13 cellular contexts compared by ENCODE assay signal in the genomic region with DNA sequence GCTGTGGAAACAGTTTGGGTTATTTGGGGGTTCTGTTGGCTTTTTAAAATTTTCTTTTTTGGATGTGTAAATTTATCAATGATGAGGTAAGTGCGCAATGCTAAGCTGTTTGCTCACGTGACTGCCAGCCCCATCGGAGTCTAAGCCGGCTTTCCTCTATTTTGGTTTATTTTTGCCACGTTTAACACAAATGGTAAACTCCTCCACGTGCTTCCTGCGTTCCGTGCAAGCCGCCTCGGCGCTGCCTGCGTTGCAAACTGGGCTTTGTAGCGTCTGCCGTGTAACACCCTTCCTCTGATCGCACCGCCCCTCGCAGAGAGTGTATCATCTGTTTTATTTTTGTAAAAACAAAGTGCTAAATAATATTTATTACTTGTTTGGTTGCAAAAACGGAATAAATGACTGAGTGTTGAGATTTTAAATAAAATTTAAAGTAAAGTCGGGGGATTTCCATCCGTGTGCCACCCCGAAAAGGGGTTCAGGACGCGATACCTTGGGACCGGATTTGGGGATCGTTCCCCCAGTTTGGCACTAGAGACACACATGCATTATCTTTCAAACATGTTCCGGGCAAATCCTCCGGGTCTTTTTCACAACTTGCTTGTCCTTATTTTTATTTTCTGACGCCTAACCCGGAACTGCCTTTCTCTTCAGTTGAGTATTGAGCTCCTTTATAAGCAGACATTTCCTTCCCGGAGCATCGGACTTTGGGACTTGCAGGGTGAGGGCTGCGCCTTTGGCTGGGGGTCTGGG. TPM values are rescaled to one million over a fixed set of nuclear protein-coding genes. Genes with fewer than 3 reads are reported as not detected.
A peak's percentile ranks its signal among the peaks of the same experiment; 100 is the strongest.
DNase-seq lines count a peak whose midpoint lies in the region; TF ChIP-seq lines count a peak whose summit lies in the region.
"Had no signal": no experiment of that assay in that cellular context is flagged by ENCODE, and none has a peak within 500 bp of the region (broad histone marks: within the 10 kb centered on the region; RNA-seq: fewer than 3 reads in every experiment).

No MANE protein-coding gene starts in this region.

- H3K4me3 ChIP-seq in HUES6 (ENCODE audit: low read depth, low read length) (peak overlapping the region; percentile 40), vagina (no peak overlapping the region), uterus (no peak overlapping the region)
- H3K4me3 ChIP-seq: MG63, testis had no signal

- DNase-seq in Ammon's horn (ENCODE audit: low spot score) (peak; percentile 41), neural crest cell (ENCODE audit: low read depth, low spot score) (no peak), cortex of kidney (lab: John Stamatoyannopoulos, UW) (no peak), vagina (ENCODE audit: extremely low spot score in 2 of 2) (no peak), uterus (no peak), A172 (ENCODE audit: low spot score) (no peak)
- peak; percentile 39 for DNase-seq in activated naive CD8-positive, alpha-beta T cell treated with anti-CD3 and anti-CD28 coated beads for 36 hours
- DNase-seq: DMS 273 treated with DMSO at 0.1 percent for 48 hours, kidney, MG63, testis had no signal

- peaks cover 43% of the 10 kb centered on the region for H3K4me1 ChIP-seq in HUES6 (ENCODE audit: control insufficient read depth, insufficient read depth, low read length)
- H3K4me1 ChIP-seq in vagina: peaks cover 35% of the 10 kb centered on the region
- peaks cover 0 to 14% of the 10 kb centered on the region in 2 donors for H3K4me1 ChIP-seq in uterus

- no peak for TF ChIP-seq CTCF in neural crest cell (conservative IDR thresholded peaks at IDR 0.05)
- no peak for TF ChIP-seq CTCF in vagina (IDR thresholded peaks at IDR 0.05)
- TF ChIP-seq CTCF in uterus (IDR thresholded peaks at IDR 0.05): no peak

- H3K36me3 ChIP-seq in HUES6 (ENCODE audit: control insufficient read depth, insufficient read depth, low read length) (no peaks in the 10 kb centered on the region), vagina (no peaks in the 10 kb centered on the region), uterus (no peaks in the 10 kb centered on the region)
- H3K36me3 ChIP-seq: MG63 had no signal

- H3K9me3 Mint-ChIP-seq in activated naive CD8-positive, alpha-beta T cell treated with anti-CD3 and anti-CD28 coated beads for 36 hours: no peaks in the 10 kb centered on the region
- no peaks in the 10 kb centered on the region for H3K9me3 Mint-ChIP-seq in neural crest cell

- H3K4me1 Mint-ChIP-seq in activated naive CD8-positive, alpha-beta T cell treated with anti-CD3 and anti-CD28 coated beads for 36 hours: peaks cover 28% of the 10 kb centered on the region
- peaks cover 23% of the 10 kb centered on the region for H3K4me1 Mint-ChIP-seq in neural crest cell

- H3K4me3 Mint-ChIP-seq in activated naive CD8-positive, alpha-beta T cell treated with anti-CD3 and anti-CD28 coated beads for 36 hours: peak overlapping the region; percentile 47
- peak overlapping the region; percentile 32 for H3K4me3 Mint-ChIP-seq in neural crest cell

- intact Hi-C loops in vagina (cut with DNase I): no loop called here
- intact Hi-C loops in uterus (cut with DNase I; ENCODE audit: low total_unique reads): no loop called here

- H3K27ac ChIP-seq in HUES6 (ENCODE audit: low read depth, low read length) (no peak overlapping the region), vagina (no peak overlapping the region), uterus (no peak overlapping the region)
- H3K27ac ChIP-seq: testis had no signal

- H3K9ac ChIP-seq in HUES6 (ENCODE audit: low read length): no peak overlapping the region

- H3K9me3 ChIP-seq in HUES6 (ENCODE audit: control insufficient read depth, insufficient read depth, low read depth, low read length) (no peaks in the 10 kb centered on the region), vagina (no peaks in the 10 kb centered on the region), uterus (no peaks in the 10 kb centered on the region)
- H3K9me3 ChIP-seq: MG63, testis had no signal

- H3K27ac Mint-ChIP-seq in activated naive CD8-positive, alpha-beta T cell treated with anti-CD3 and anti-CD28 coated beads for 36 hours: no peak overlapping the region
- H3K27ac Mint-ChIP-seq in neural crest cell (ENCODE audit: unreplicated experiment): no peak overlapping the region

- no peaks in the 10 kb centered on the region for H3K36me3 Mint-ChIP-seq in activated naive CD8-positive, alpha-beta T cell treated with anti-CD3 and anti-CD28 coated beads for 36 hours
- H3K36me3 Mint-ChIP-seq in neural crest cell (ENCODE audit: low read depth): no peaks in the 10 kb centered on the region

- H3K27me3 ChIP-seq in HUES6 (ENCODE audit: control insufficient read depth, insufficient read depth, low read length) (peaks cover 100% of the 10 kb centered on the region), vagina (peaks cover 18% of the 10 kb centered on the region), uterus (peaks cover 0 to 75% of the 10 kb centered on the region in 2 donors)

- H3K27me3 Mint-ChIP-seq in activated naive CD8-positive, alpha-beta T cell treated with anti-CD3 and anti-CD28 coated beads for 36 hours: peaks cover 82% of the 10 kb centered on the region
- peaks cover 92% of the 10 kb centered on the region for H3K27me3 Mint-ChIP-seq in neural crest cell (ENCODE audit: low read depth)

- TF ChIP-seq POLR2A in vagina (IDR thresholded peaks at IDR 0.05): no peak
- no peak for TF ChIP-seq POLR2A in uterus (IDR thresholded peaks at IDR 0.05)

RNA-seq across cellular contexts. Expression of a gene that starts 3.2 kb away (rescaled TPM):
- total RNA-seq in activated naive CD8-positive, alpha-beta T cell treated with anti-CD3 and anti-CD28 coated beads for 36 hours: not detected
- total RNA-seq in neural crest cell: 5.4 TPM in 2 replicates
- total RNA-seq in vagina: not detected
- not detected for total RNA-seq in uterus
- 1.4 and 3.9 TPM in 2 replicates for total RNA-seq in A172 (2014; rRNA removed; shearing (Covaris generic))
- total RNA-seq: epithelial cell of proximal tubule, kidney, testis had no signal

RNA-seq across cellular contexts. Expression of a gene that starts 41.0 kb away (rescaled TPM):
- total RNA-seq in activated naive CD8-positive, alpha-beta T cell treated with anti-CD3 and anti-CD28 coated beads for 36 hours: under 1 TPM in 1 of 2 experiments, not detected in 1; 0.21 TPM
- 5.4 and 8.4 TPM in 2 replicates for total RNA-seq in neural crest cell
- total RNA-seq in vagina: not detected
- total RNA-seq in uterus: not detected
- total RNA-seq in A172 (2014; rRNA removed; shearing (Covaris generic)): not detected in 2 replicates
- total RNA-seq: epithelial cell of proximal tubule had no signal

Comparison
In these comparisons a context has a peak if more than half of its experiments do, and no peak if none do; other contexts are left out.
1. DNase-seq: peak in Ammon's horn (single experiment) and activated naive CD8-positive, alpha-beta T cell treated with anti-CD3 and anti-CD28 coated beads for 36 hours (single experiment); none in neural crest cell (single experiment), cortex of kidney (single experiment), vagina (0 of 2), uterus (0 of 2) and A172 (single experiment).